In genomic region chr3:60240558-60240957, GRCh38 we compare ENCODE assay signal across 18 cellular contexts.
DNase-seq lines count a peak whose midpoint lies in the region; ATAC-seq and TF ChIP-seq lines count a peak whose summit lies in the region.
"Had no signal": no experiment of that assay in that cellular context is flagged by ENCODE, and none has a peak within 500 bp of the region (broad histone marks: within the 10 kb centered on the region; RNA-seq: fewer than 3 reads in every experiment).

No MANE protein-coding gene starts in this region.

- no peaks in the 10 kb centered on the region for H3F3A ChIP-seq in Loucy (ENCODE audit: low read depth)

- H3K9me3 ChIP-seq in Loucy (ENCODE audit: insufficient read depth, low read depth, low read length) (no peaks in the 10 kb centered on the region), heart left ventricle (no peaks in the 10 kb centered on the region)
- H3K9me3 ChIP-seq: SJCRH30, thoracic aorta had no signal

- ATAC-seq in HG02981 (IDR thresholded peaks at IDR 0.05; ENCODE audit: unreplicated experiment) (no peak), GM18873 (IDR thresholded peaks at IDR 0.05; ENCODE audit: low FRiP score, unreplicated experiment) (no peak), heart left ventricle (no peak)
- ATAC-seq: left ventricle myocardium superior had no signal

- no peaks in the 10 kb centered on the region for H3K79me2 ChIP-seq in Loucy (ENCODE audit: insufficient read depth, low read length)

- no peak overlapping the region for H3K4me2 ChIP-seq in Loucy (ENCODE audit: low read depth, low read length, poor library complexity, severe bottlenecking)
- H3K4me2 ChIP-seq: PC-9 had no signal

- H2AFZ ChIP-seq in Loucy (ENCODE audit: low read length), result peak overlapping the region; percentile 25; the same call in 1 of the 2 replicates
- H2AFZ ChIP-seq: PC-9 had no signal

- 29 to 44% (median 37%) methylated on average over 1 of the region's 1 CpG for WGBS in heart left ventricle, 4 donors

- intact Hi-C loops in heart left ventricle (cut with DNase I), result no loop called here

- H3K36me3 ChIP-seq in Loucy (ENCODE audit: insufficient read depth, low read length) (no peaks in the 10 kb centered on the region), heart left ventricle (no peaks in the 10 kb centered on the region)
- H3K36me3 ChIP-seq: SJCRH30, thoracic aorta had no signal

- H3K4me1 ChIP-seq in Loucy (ENCODE audit: insufficient read depth, low read length, poor library complexity, severe bottlenecking) (no peaks in the 10 kb centered on the region), heart left ventricle (no peaks in the 10 kb centered on the region)
- H3K4me1 ChIP-seq: SJCRH30 had no signal

- H3K4me3 ChIP-seq in Loucy (ENCODE audit: low read length, poor library complexity, severe bottlenecking) (no peak overlapping the region), heart left ventricle (no peak overlapping the region)
- H3K4me3 ChIP-seq: PC-9, SJCRH30, thoracic aorta had no signal

- H3K27me3 ChIP-seq in Loucy (ENCODE audit: insufficient read depth, low read length, poor library complexity, severe bottlenecking) (no peaks in the 10 kb centered on the region), heart left ventricle (no peaks in the 10 kb centered on the region)
- H3K27me3 ChIP-seq: SJCRH30 had no signal

- peak; percentile 84 for DNase-seq in DMS153 (lab: John Stamatoyannopoulos, UW)
- peak; percentile 88 for DNase-seq in NCI-H69 (lab: John Stamatoyannopoulos, UW)
- peak; percentile 15 for DNase-seq in iPS-NIHi11 (ENCODE audit: low spot score)
- no peak for DNase-seq in mesenteric fat pad (ENCODE audit: low spot score)
- no peak for DNase-seq in heart left ventricle
- DNase-seq: activated effector memory CD4-positive, alpha-beta T cell treated with Interleukin-2 at 50 U/mL for 16 hours; amniotic stem cell; CD4-positive, alpha-beta memory T cell; left ventricle myocardium superior; naive B cell; PC-9; posterior cingulate gyrus; SJCRH30; T-helper 9 cell had no signal

- H3K9me2 ChIP-seq in Loucy (replicated peaks; ENCODE audit: low read depth, low read length), result no peaks in the 10 kb centered on the region

- no peak for TF ChIP-seq POLR2A in heart left ventricle (IDR thresholded peaks at IDR 0.05)

- no peak overlapping the region for H3K9ac ChIP-seq in Loucy (ENCODE audit: low read depth, low read length, poor library complexity, severe bottlenecking)

- TF ChIP-seq CTCF in Loucy (conservative IDR thresholded peaks at IDR 0.05; ENCODE audit: low read length) (no peak), heart left ventricle (IDR thresholded peaks at IDR 0.05) (no peak)

- H4K20me1 ChIP-seq in Loucy (ENCODE audit: insufficient read depth, low read length, poor library complexity, severe bottlenecking), result no peaks in the 10 kb centered on the region

- H3K27ac ChIP-seq in heart left ventricle, result no peak overlapping the region
- H3K27ac ChIP-seq: PC-9, SJCRH30, thoracic aorta had no signal

Comparison
In these comparisons a context has a peak if more than half of its experiments do, and no peak if none do; other contexts are left out.
1. DNase-seq: peak in DMS153 (single experiment), NCI-H69 (single experiment) and iPS-NIHi11 (single experiment); none in mesenteric fat pad (single experiment) and heart left ventricle (0 of 5).